Comparison of ENCODE assay signal across 9 cellular contexts in genomic region chr15:67241132-67241855, GRCh38. TPM values are rescaled to one million over a fixed set of nuclear protein-coding genes. Genes with fewer than 3 reads are reported as not detected.
DNase-seq lines count a peak whose midpoint lies in the region; ATAC-seq and TF ChIP-seq lines count a peak whose summit lies in the region.
"Had no signal": no experiment of that assay in that cellular context is flagged by ENCODE, and none has a peak within 500 bp of the region (broad histone marks: within the 10 kb centered on the region; RNA-seq: fewer than 3 reads in every experiment).

No MANE protein-coding gene starts in this region.

- H4K20me1 ChIP-seq in SK-N-SH (ENCODE audit: insufficient read depth), result peaks cover 9% of the 10 kb centered on the region; the same call in 1 of the 2 replicates

- no peak overlapping the region; a peak in 1 of 4 replicates for H3K27ac ChIP-seq in SK-N-SH (ENCODE audit: low read depth in 2 of 2, low read length in 1 of 2)
- H3K27ac ChIP-seq: neutrophil had no signal

- CTCF ChIA-PET in SK-N-SH (lab: Yijun Ruan, JAX), result interaction anchor here (0.6 to 3.7 kb wide), 15 partner anchors 10 to 596 kb away, joined by 3 to 25 read pairs (median 6); no protein-coding TSS in a partner anchor

- no peaks in the 10 kb centered on the region for H3K9me2 ChIP-seq in SK-N-SH

- H3K27me3 ChIP-seq in SK-N-SH (ENCODE audit: insufficient read depth), result no peaks in the 10 kb centered on the region
- H3K27me3 ChIP-seq: neutrophil had no signal

- H3K27ac Mint-ChIP-seq in activated T-cell treated with anti-CD3 and anti-CD28 coated beads, Interleukin-2, amount 50 U/mL, for 24 hours, result peak overlapping the region; percentile 91
- H3K27ac Mint-ChIP-seq in T-helper 1 cell treated with Interleukin-12 subunit alpha and Interleukin-12 subunit beta and Interleukin-4 antibody, amounts not matched to agents 30 μg/mL and 1 μg/mL, for 36 hours, result peak overlapping the region; percentile 90

- H3K4me1 Mint-ChIP-seq in activated T-cell treated with anti-CD3 and anti-CD28 coated beads, Interleukin-2, amount 50 U/mL, for 24 hours (ENCODE audit: low read depth), result peaks cover 68% of the 10 kb centered on the region
- peaks cover 47% of the 10 kb centered on the region for H3K4me1 Mint-ChIP-seq in T-helper 1 cell treated with Interleukin-12 subunit alpha and Interleukin-12 subunit beta and Interleukin-4 antibody, amounts not matched to agents 30 μg/mL and 1 μg/mL, for 36 hours (ENCODE audit: low read depth)

- peaks cover 7 to 13% of the 10 kb centered on the region in 2 experiments; a peak in 3 of 4 replicates for H3K4me1 ChIP-seq in SK-N-SH (ENCODE audit: control insufficient read depth in 1 of 2, insufficient read depth in 2 of 2, low read depth in 1 of 2, low read length in 1 of 2)

- peaks cover 44% of the 10 kb centered on the region for H3K36me3 Mint-ChIP-seq in activated T-cell treated with anti-CD3 and anti-CD28 coated beads, Interleukin-2, amount 50 U/mL, for 24 hours (ENCODE audit: low read depth)
- H3K36me3 Mint-ChIP-seq in T-helper 1 cell treated with Interleukin-12 subunit alpha and Interleukin-12 subunit beta and Interleukin-4 antibody, amounts not matched to agents 30 μg/mL and 1 μg/mL, for 36 hours (ENCODE audit: low read depth), result peaks cover 19% of the 10 kb centered on the region

- H3K9ac ChIP-seq in SK-N-SH, result no peak overlapping the region

- 90% methylated on average over 4 of the region's 4 CpGs for WGBS in SK-N-SH (ENCODE audit: low lambda C conversion rate)

- H3F3A ChIP-seq in SK-N-SH (replicated peaks; ENCODE audit: insufficient read depth), result peaks cover 9% of the 10 kb centered on the region

- ATAC-seq in HG02884 (IDR thresholded peaks at IDR 0.05; ENCODE audit: unreplicated experiment), result peak; percentile 87

- H3K9me3 Mint-ChIP-seq in activated T-cell treated with anti-CD3 and anti-CD28 coated beads, Interleukin-2, amount 50 U/mL, for 24 hours, result no peaks in the 10 kb centered on the region
- no peaks in the 10 kb centered on the region for H3K9me3 Mint-ChIP-seq in T-helper 1 cell treated with Interleukin-12 subunit alpha and Interleukin-12 subunit beta and Interleukin-4 antibody, amounts not matched to agents 30 μg/mL and 1 μg/mL, for 36 hours

- H3K9me3 ChIP-seq in SK-N-SH, result no peaks in the 10 kb centered on the region
- H3K9me3 ChIP-seq: neutrophil had no signal

- H3K79me2 ChIP-seq in SK-N-SH (ENCODE audit: insufficient read depth), result peaks cover 85% of the 10 kb centered on the region

- H3K36me3 ChIP-seq in SK-N-SH (replicated peaks in 1 of 2; ENCODE audit: control insufficient read depth in 1 of 2, insufficient read depth in 2 of 2, low read length in 1 of 2), result peaks cover 3 to 16% of the 10 kb centered on the region in 2 experiments

- peak; percentile 50 for DNase-seq in activated T-cell treated with anti-CD3 and anti-CD28 coated beads, Interleukin-2, amount 50 U/mL, for 24 hours
- DNase-seq in activated T-cell treated with anti-CD3 and anti-CD28 coated beads for 4 hours, result no peak
- DNase-seq in stimulated activated CD8-positive, alpha-beta memory T cell treated with anti-CD3 and anti-CD28 coated beads, Interleukin-4, amount 100 ng/mL, for 48 hours, result peak; percentile 37
- no peak for DNase-seq in AML-193 (lab: John Stamatoyannopoulos, UW)
- no peak for DNase-seq in SK-N-SH
- no peak for DNase-seq in NCI-H2227 treated with DMSO at 0.1 percent for 48 hours (lab: John Stamatoyannopoulos, UW)

- POLR2A ChIA-PET in SK-N-SH (lab: Yijun Ruan, JAX), result no interaction called here

- no peak for TF ChIP-seq RAD21 in SK-N-SH (IDR thresholded peaks at IDR 0.05; ENCODE audit: low read length)

- TF ChIP-seq CTCF in SK-N-SH (IDR thresholded peaks at IDR 0.05), result no peak

- no peak overlapping the region for H3K4me2 ChIP-seq in SK-N-SH

- no peak overlapping the region for H3K4me3 ChIP-seq in SK-N-SH (ENCODE audit: low read depth in 2 of 2, low read length in 1 of 2)

- H2AFZ ChIP-seq in SK-N-SH (ENCODE audit: low read depth), result no peak overlapping the region

- no peak for TF ChIP-seq EP300 in SK-N-SH (IDR thresholded peaks at IDR 0.05; ENCODE audit: borderline replicate concordance in 1 of 2, low read depth in 1 of 2, low read length in 1 of 2)

- H3K27me3 Mint-ChIP-seq in activated T-cell treated with anti-CD3 and anti-CD28 coated beads, Interleukin-2, amount 50 U/mL, for 24 hours, result no peaks in the 10 kb centered on the region
- H3K27me3 Mint-ChIP-seq in T-helper 1 cell treated with Interleukin-12 subunit alpha and Interleukin-12 subunit beta and Interleukin-4 antibody, amounts not matched to agents 30 μg/mL and 1 μg/mL, for 36 hours (ENCODE audit: low read depth), result no peaks in the 10 kb centered on the region

- peak overlapping the region; percentile 40 for H3K4me3 Mint-ChIP-seq in activated T-cell treated with anti-CD3 and anti-CD28 coated beads, Interleukin-2, amount 50 U/mL, for 24 hours
- H3K4me3 Mint-ChIP-seq in T-helper 1 cell treated with Interleukin-12 subunit alpha and Interleukin-12 subunit beta and Interleukin-4 antibody, amounts not matched to agents 30 μg/mL and 1 μg/mL, for 36 hours, result peak overlapping the region; percentile 72

TF ChIP-seq in SK-N-SH, 30 proteins besides CTCF, POLR2A, EP300 and RAD21:
- TF ChIP-seq ELF1 (IDR thresholded peaks at IDR 0.05) (no peak), CHD2 (IDR thresholded peaks at IDR 0.05; ENCODE audit: low read length, partially characterized antibody) (no peak), JUND (IDR thresholded peaks at IDR 0.05) (no peak), NRF1 (IDR thresholded peaks at IDR 0.05; ENCODE audit: low read depth, low read length) (no peak), SIN3A (IDR thresholded peaks at IDR 0.05; ENCODE audit: borderline replicate concordance, low read depth, low read length) (no peak), NFIC (IDR thresholded peaks at IDR 0.05; ENCODE audit: borderline replicate concordance) (no peak), EZH2phosphoT487 (IDR thresholded peaks at IDR 0.05; ENCODE audit: borderline replicate concordance, low read depth) (no peak), RFX5 (IDR thresholded peaks at IDR 0.05; ENCODE audit: low read length) (no peak), MEF2A (IDR thresholded peaks at IDR 0.05; ENCODE audit: borderline replicate concordance, low read depth) (no peak), SMC3 (IDR thresholded peaks at IDR 0.05; ENCODE audit: low read depth, low read length) (no peak), FOXM1 (IDR thresholded peaks at IDR 0.05; ENCODE audit: low read depth) (no peak), TAF1 (IDR thresholded peaks at IDR 0.05; ENCODE audit: borderline replicate concordance, low read depth, low read length) (no peak), FOSL2 (IDR thresholded peaks at IDR 0.05; ENCODE audit: borderline replicate concordance, low read depth) (no peak), TCF12 (IDR thresholded peaks at IDR 0.05) (no peak), MXI1 (IDR thresholded peaks at IDR 0.05; ENCODE audit: low read depth, low read length) (no peak), FOXJ3 (CRISPR knock-in tag; IDR thresholded peaks at IDR 0.05) (no peak), YY1 (IDR thresholded peaks at IDR 0.05; ENCODE audit: low read depth) (no peak), RXRA (IDR thresholded peaks at IDR 0.05; ENCODE audit: borderline replicate concordance, low read depth) (no peak)
- TF ChIP-seq, protein P1, sequence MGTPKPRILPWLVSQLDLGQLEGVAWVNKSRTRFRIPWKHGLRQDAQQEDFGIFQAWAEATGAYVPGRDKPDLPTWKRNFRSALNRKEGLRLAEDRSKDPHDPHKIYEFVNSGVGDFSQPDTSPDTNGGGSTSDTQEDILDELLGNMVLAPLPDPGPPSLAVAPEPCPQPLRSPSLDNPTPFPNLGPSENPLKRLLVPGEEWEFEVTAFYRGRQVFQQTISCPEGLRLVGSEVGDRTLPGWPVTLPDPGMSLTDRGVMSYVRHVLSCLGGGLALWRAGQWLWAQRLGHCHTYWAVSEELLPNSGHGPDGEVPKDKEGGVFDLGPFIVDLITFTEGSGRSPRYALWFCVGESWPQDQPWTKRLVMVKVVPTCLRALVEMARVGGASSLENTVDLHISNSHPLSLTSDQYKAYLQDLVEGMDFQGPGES (IDR thresholded peaks at IDR 0.05; ENCODE audit: low read depth, low read length), result no peak
- TF ChIP-seq, protein P2, sequence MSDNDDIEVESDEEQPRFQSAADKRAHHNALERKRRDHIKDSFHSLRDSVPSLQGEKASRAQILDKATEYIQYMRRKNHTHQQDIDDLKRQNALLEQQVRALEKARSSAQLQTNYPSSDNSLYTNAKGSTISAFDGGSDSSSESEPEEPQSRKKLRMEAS (IDR thresholded peaks at IDR 0.05; ENCODE audit: low read depth), result no peak

RNA-seq across cellular contexts. Expression of gene AAGAB, which starts 13.2 kb away (rescaled TPM):
- 24.9 and 32.8 TPM in 2 replicates for polyA plus RNA-seq in SK-N-SH (2012; rRNA removed)
- polyA plus RNA-seq in SK-N-SH (2012; cell fraction: cytosol; rRNA removed), result 37.6 and 42.0 TPM in 2 replicates
- polyA plus RNA-seq in SK-N-SH (2012; cell fraction: nucleus; rRNA removed), result 11.2 and 15.6 TPM in 2 replicates

RNA-seq across cellular contexts. Expression of gene IQCH, which starts 13.3 kb away (rescaled TPM):
- 0.81 and 1.0 TPM in 2 replicates for polyA plus RNA-seq in SK-N-SH (2012; rRNA removed)
- polyA plus RNA-seq in SK-N-SH (2012; cell fraction: cytosol; rRNA removed), result 1.0 and 1.5 TPM in 2 replicates
- polyA plus RNA-seq in SK-N-SH (2012; cell fraction: nucleus; rRNA removed), result 0.63 and 1.5 TPM in 2 replicates

Comparison
In these comparisons a context has a peak if more than half of its experiments do, and no peak if none do; other contexts are left out.
1. DNase-seq: peak in activated T-cell treated with anti-CD3 and anti-CD28 coated beads, Interleukin-2, amount 50 U/mL, for 24 hours (single experiment) and stimulated activated CD8-positive, alpha-beta memory T cell treated with anti-CD3 and anti-CD28 coated beads, Interleukin-4, amount 100 ng/mL, for 48 hours (single experiment); none in activated T-cell treated with anti-CD3 and anti-CD28 coated beads for 4 hours (single experiment), AML-193 (0 of 2), SK-N-SH (single experiment) and NCI-H2227 treated with DMSO at 0.1 percent for 48 hours (single experiment).